8 cellular contexts compared by ENCODE assay signal in genomic region chr7:105581066-105581811, GRCh38. TPM values are rescaled to one million over a fixed set of nuclear protein-coding genes. Genes with fewer than 3 reads are reported as not detected.
DNase-seq lines count a peak whose midpoint lies in the region; ATAC-seq and TF ChIP-seq lines count a peak whose summit lies in the region.

A gene with protein sequence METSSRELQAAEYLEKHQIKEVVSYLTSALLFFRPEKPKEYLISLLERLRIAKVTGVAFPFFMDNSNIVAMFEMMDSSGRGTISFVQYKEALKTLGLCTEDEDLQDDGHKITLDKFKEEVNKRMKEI (minus strand): TSS chr7:105581493. CDS start chr7:105581463, 30 bp downstream.

- H3K4me2 ChIP-seq in OCI-LY1 (ENCODE audit: low read length) = peak within 1 kb of the TSS; percentile 61

- DNase-seq in adipocyte (ENCODE audit: low read depth) (peak; percentile 39), left ventricle myocardium superior (peak; percentile 71), posterior vena cava (ENCODE audit: low spot score) (peak; percentile 82), GOT3 (lab: John Stamatoyannopoulos, UW) (no peak)

- ATAC-seq in GM18867 (IDR thresholded peaks at IDR 0.05; ENCODE audit: unreplicated experiment) (peak; percentile 80), HG03103 (IDR thresholded peaks at IDR 0.05; ENCODE audit: low read depth, unreplicated experiment) (peak; percentile 82), left ventricle myocardium superior (peak; percentile 59)

- no peak within 1 kb of the TSS for H2AFZ ChIP-seq in ACC112 (ENCODE audit: low read length, unreplicated experiment)
- no peak within 1 kb of the TSS for H2AFZ ChIP-seq in OCI-LY1 (ENCODE audit: low read length)

- H3K4me1 ChIP-seq in ACC112 (ENCODE audit: control insufficient read depth, insufficient read depth, low read length, unreplicated experiment) = no peaks in the 10 kb centered on the region
- H3K4me1 ChIP-seq in OCI-LY1 (ENCODE audit: insufficient read depth, low read length, severe bottlenecking) = peaks cover 11% of the 10 kb centered on the region
- peaks cover 8% of the 10 kb centered on the region for H3K4me1 ChIP-seq in adipocyte (ENCODE audit: control insufficient read depth, insufficient read depth, low read length)

- H3K9ac ChIP-seq in OCI-LY1 (ENCODE audit: low read length) = no peak within 1 kb of the TSS; the same call in 1 of the 2 replicates
- H3K9ac ChIP-seq in adipocyte (ENCODE audit: low read length) = no peak within 1 kb of the TSS

- intact Hi-C loops in left ventricle myocardium superior (cut with micrococcal nuclease) = no loop called here
- intact Hi-C loops in posterior vena cava (cut with DNase I) = no loop called here

- H3K27ac ChIP-seq in ACC112 (ENCODE audit: low read depth, low read length) (no peak within 1 kb of the TSS), OCI-LY1 (ENCODE audit: low read depth, low read length, poor library complexity, severe bottlenecking) (no peak within 1 kb of the TSS)

- H3K36me3 ChIP-seq in ACC112 (ENCODE audit: insufficient read depth, low read length) (no peaks in the 10 kb centered on the region), OCI-LY1 (ENCODE audit: insufficient read depth, low read length) (no peaks in the 10 kb centered on the region), adipocyte (ENCODE audit: control insufficient read depth, insufficient read depth, low read length, severe bottlenecking) (no peaks in the 10 kb centered on the region)

- no peaks in the 10 kb centered on the region for H3K79me2 ChIP-seq in ACC112 (ENCODE audit: control insufficient read depth, insufficient read depth, low read length, unreplicated experiment)
- H3K79me2 ChIP-seq in OCI-LY1 (ENCODE audit: insufficient read depth, low read length) = no peaks in the 10 kb centered on the region

- no peaks in the 10 kb centered on the region for H4K20me1 ChIP-seq in OCI-LY1 (ENCODE audit: insufficient read depth, low read length)

- no peaks in the 10 kb centered on the region for H3K9me3 ChIP-seq in OCI-LY1 (ENCODE audit: low read length)
- H3K9me3 ChIP-seq in adipocyte (ENCODE audit: control insufficient read depth, low read length) = no peaks in the 10 kb centered on the region

- H3K27me3 ChIP-seq in ACC112 (ENCODE audit: insufficient read depth, low read length) (no peaks in the 10 kb centered on the region), OCI-LY1 (ENCODE audit: insufficient read depth, low read length) (no peaks in the 10 kb centered on the region), adipocyte (replicated peaks; ENCODE audit: control insufficient read depth, insufficient read depth, low read length) (no peaks in the 10 kb centered on the region)

- no peaks in the 10 kb centered on the region for H3K9me2 ChIP-seq in OCI-LY1 (ENCODE audit: low read depth, low read length)

- TF ChIP-seq CTCF in OCI-LY1 (IDR thresholded peaks at IDR 0.05; ENCODE audit: low read length) = no peak

- no peaks in the 10 kb centered on the region for H3F3A ChIP-seq in OCI-LY1 (ENCODE audit: insufficient read depth, low read length)

- H3K4me3 ChIP-seq in ACC112 (ENCODE audit: low read depth, low read length) = peak within 1 kb of the TSS; percentile 26
- H3K4me3 ChIP-seq in OCI-LY1 (ENCODE audit: low read depth, low read length, poor library complexity, severe bottlenecking) = peak within 1 kb of the TSS; percentile 55
- H3K4me3 ChIP-seq in adipocyte (ENCODE audit: low read length) = peak within 1 kb of the TSS; percentile 64

RNA-seq across cellular contexts. Expression of the gene that starts here (rescaled TPM):
- not detected for total RNA-seq in left ventricle myocardium superior
- total RNA-seq in posterior vena cava = not detected

Comparison
In these comparisons a context has a peak if more than half of its experiments do, and no peak if none do; other contexts are left out.
1. Peak in DNase-seq and ATAC-seq in left ventricle myocardium superior; RNA of the gene not detected or under 1 TPM.
2. Peak in DNase-seq in posterior vena cava; RNA of the gene not detected or under 1 TPM.